In the genomic region with DNA sequence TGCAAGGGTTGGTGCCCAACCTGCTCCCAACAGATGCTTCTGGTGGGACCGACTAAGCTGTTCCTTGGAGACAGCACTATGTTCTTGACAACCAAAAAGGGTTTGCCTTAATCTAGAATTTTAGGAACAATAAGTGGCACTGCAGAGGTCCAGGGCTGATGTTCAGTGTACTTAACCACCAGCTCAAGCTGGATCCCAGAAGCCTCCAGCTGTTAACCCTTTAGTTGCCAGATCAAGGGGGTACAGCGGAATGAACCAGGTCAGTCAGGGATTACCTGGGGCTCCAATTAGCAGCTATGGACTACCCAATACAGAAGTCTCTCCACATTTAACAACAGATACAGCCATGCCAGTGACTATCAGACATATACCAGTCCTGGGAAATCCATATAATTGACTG, we compare ENCODE assay signal across 1 cellular context.
TF ChIP-seq lines count a peak whose summit lies in the region.

No MANE protein-coding gene starts in this region.

TF ChIP-seq in K562, 482 proteins besides CTCF, POLR2A, EP300 and RAD21 (continued from another document):
- TF ChIP-seq, protein P1, sequence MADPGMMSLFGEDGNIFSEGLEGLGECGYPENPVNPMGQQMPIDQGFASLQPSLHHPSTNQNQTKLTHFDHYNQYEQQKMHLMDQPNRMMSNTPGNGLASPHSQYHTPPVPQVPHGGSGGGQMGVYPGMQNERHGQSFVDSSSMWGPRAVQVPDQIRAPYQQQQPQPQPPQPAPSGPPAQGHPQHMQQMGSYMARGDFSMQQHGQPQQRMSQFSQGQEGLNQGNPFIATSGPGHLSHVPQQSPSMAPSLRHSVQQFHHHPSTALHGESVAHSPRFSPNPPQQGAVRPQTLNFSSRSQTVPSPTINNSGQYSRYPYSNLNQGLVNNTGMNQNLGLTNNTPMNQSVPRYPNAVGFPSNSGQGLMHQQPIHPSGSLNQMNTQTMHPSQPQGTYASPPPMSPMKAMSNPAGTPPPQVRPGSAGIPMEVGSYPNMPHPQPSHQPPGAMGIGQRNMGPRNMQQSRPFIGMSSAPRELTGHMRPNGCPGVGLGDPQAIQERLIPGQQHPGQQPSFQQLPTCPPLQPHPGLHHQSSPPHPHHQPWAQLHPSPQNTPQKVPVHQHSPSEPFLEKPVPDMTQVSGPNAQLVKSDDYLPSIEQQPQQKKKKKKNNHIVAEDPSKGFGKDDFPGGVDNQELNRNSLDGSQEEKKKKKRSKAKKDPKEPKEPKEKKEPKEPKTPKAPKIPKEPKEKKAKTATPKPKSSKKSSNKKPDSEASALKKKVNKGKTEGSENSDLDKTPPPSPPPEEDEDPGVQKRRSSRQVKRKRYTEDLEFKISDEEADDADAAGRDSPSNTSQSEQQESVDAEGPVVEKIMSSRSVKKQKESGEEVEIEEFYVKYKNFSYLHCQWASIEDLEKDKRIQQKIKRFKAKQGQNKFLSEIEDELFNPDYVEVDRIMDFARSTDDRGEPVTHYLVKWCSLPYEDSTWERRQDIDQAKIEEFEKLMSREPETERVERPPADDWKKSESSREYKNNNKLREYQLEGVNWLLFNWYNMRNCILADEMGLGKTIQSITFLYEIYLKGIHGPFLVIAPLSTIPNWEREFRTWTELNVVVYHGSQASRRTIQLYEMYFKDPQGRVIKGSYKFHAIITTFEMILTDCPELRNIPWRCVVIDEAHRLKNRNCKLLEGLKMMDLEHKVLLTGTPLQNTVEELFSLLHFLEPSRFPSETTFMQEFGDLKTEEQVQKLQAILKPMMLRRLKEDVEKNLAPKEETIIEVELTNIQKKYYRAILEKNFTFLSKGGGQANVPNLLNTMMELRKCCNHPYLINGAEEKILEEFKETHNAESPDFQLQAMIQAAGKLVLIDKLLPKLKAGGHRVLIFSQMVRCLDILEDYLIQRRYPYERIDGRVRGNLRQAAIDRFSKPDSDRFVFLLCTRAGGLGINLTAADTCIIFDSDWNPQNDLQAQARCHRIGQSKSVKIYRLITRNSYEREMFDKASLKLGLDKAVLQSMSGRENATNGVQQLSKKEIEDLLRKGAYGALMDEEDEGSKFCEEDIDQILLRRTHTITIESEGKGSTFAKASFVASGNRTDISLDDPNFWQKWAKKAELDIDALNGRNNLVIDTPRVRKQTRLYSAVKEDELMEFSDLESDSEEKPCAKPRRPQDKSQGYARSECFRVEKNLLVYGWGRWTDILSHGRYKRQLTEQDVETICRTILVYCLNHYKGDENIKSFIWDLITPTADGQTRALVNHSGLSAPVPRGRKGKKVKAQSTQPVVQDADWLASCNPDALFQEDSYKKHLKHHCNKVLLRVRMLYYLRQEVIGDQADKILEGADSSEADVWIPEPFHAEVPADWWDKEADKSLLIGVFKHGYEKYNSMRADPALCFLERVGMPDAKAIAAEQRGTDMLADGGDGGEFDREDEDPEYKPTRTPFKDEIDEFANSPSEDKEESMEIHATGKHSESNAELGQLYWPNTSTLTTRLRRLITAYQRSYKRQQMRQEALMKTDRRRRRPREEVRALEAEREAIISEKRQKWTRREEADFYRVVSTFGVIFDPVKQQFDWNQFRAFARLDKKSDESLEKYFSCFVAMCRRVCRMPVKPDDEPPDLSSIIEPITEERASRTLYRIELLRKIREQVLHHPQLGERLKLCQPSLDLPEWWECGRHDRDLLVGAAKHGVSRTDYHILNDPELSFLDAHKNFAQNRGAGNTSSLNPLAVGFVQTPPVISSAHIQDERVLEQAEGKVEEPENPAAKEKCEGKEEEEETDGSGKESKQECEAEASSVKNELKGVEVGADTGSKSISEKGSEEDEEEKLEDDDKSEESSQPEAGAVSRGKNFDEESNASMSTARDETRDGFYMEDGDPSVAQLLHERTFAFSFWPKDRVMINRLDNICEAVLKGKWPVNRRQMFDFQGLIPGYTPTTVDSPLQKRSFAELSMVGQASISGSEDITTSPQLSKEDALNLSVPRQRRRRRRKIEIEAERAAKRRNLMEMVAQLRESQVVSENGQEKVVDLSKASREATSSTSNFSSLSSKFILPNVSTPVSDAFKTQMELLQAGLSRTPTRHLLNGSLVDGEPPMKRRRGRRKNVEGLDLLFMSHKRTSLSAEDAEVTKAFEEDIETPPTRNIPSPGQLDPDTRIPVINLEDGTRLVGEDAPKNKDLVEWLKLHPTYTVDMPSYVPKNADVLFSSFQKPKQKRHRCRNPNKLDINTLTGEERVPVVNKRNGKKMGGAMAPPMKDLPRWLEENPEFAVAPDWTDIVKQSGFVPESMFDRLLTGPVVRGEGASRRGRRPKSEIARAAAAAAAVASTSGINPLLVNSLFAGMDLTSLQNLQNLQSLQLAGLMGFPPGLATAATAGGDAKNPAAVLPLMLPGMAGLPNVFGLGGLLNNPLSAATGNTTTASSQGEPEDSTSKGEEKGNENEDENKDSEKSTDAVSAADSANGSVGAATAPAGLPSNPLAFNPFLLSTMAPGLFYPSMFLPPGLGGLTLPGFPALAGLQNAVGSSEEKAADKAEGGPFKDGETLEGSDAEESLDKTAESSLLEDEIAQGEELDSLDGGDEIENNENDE (IDR thresholded peaks at IDR 0.05; ENCODE audit: low read depth, low read length), result no peak
- TF ChIP-seq ELF1 (tag; IDR thresholded peaks at IDR 0.05), result no peak
- TF ChIP-seq, protein P2, sequence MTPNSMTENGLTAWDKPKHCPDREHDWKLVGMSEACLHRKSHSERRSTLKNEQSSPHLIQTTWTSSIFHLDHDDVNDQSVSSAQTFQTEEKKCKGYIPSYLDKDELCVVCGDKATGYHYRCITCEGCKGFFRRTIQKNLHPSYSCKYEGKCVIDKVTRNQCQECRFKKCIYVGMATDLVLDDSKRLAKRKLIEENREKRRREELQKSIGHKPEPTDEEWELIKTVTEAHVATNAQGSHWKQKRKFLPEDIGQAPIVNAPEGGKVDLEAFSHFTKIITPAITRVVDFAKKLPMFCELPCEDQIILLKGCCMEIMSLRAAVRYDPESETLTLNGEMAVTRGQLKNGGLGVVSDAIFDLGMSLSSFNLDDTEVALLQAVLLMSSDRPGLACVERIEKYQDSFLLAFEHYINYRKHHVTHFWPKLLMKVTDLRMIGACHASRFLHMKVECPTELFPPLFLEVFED (CRISPR knock-in tag; conservative IDR thresholded peaks at IDR 0.05), result no peak
- TF ChIP-seq GATA2 (CRISPR knock-in tag; IDR thresholded peaks at IDR 0.05), result no peak
- no peak for TF ChIP-seq TGIF2 (CRISPR knock-in tag; IDR thresholded peaks at IDR 0.05)
- no peak for TF ChIP-seq SIN3B (IDR thresholded peaks at IDR 0.05; ENCODE audit: low read depth)
- TF ChIP-seq CXXC5 (CRISPR knock-in tag; IDR thresholded peaks at IDR 0.05), result no peak
- TF ChIP-seq ZNF644 (tag; IDR thresholded peaks at IDR 0.05; ENCODE audit: low read depth), result no peak
- no peak for TF ChIP-seq CREM (IDR thresholded peaks at IDR 0.05; ENCODE audit: low read depth)
- no peak for TF ChIP-seq BMI1 (IDR thresholded peaks at IDR 0.05; ENCODE audit: low read length)
- no peak for TF ChIP-seq OTX1 (CRISPR knock-in tag; IDR thresholded peaks at IDR 0.05)
- TF ChIP-seq, protein P3, sequence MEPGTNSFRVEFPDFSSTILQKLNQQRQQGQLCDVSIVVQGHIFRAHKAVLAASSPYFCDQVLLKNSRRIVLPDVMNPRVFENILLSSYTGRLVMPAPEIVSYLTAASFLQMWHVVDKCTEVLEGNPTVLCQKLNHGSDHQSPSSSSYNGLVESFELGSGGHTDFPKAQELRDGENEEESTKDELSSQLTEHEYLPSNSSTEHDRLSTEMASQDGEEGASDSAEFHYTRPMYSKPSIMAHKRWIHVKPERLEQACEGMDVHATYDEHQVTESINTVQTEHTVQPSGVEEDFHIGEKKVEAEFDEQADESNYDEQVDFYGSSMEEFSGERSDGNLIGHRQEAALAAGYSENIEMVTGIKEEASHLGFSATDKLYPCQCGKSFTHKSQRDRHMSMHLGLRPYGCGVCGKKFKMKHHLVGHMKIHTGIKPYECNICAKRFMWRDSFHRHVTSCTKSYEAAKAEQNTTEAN (CRISPR knock-in tag; IDR thresholded peaks at IDR 0.05), result no peak
- no peak for TF ChIP-seq ZBED1 (IDR thresholded peaks at IDR 0.05)
- no peak for TF ChIP-seq CEBPG (CRISPR knock-in tag; IDR thresholded peaks at IDR 0.05)
- no peak for TF ChIP-seq CEBPG (tag; conservative IDR thresholded peaks at IDR 0.05 in 1 of 2, IDR thresholded peaks at IDR 0.05 in 1 of 2)
